In genomic region chr11:73331138-73331916, GRCh38 we compare ENCODE assay signal across 13 cellular contexts. TPM values are rescaled to one million over a fixed set of nuclear protein-coding genes. Genes with fewer than 3 reads are reported as not detected.
DNase-seq lines count a peak whose midpoint lies in the region; ATAC-seq, FAIRE-seq and TF ChIP-seq lines count a peak whose summit lies in the region.
"Had no signal": no experiment of that assay in that cellular context is flagged by ENCODE, and none has a peak within 500 bp of the region (broad histone marks: within the 10 kb centered on the region; RNA-seq: fewer than 3 reads in every experiment).

No MANE protein-coding gene starts in this region.

- no peaks in the 10 kb centered on the region for H3K9me3 Mint-ChIP-seq in mesothelial cell of epicardium

- ATAC-seq in upper lobe of left lung (ENCODE audit: low FRiP score in 2 of 2), result no peak
- ATAC-seq in GM18858 (IDR thresholded peaks at IDR 0.05; ENCODE audit: unreplicated experiment), result no peak
- ATAC-seq in GM18873 (IDR thresholded peaks at IDR 0.05; ENCODE audit: low FRiP score, unreplicated experiment), result no peak
- ATAC-seq: left colon had no signal

- H3K27me3 ChIP-seq in upper lobe of left lung, result no peaks in the 10 kb centered on the region

- peaks cover 1% of the 10 kb centered on the region for H3K36me3 Mint-ChIP-seq in mesothelial cell of epicardium

- peaks cover 77% of the 10 kb centered on the region for H3K4me1 Mint-ChIP-seq in mesothelial cell of epicardium

- no peak for TF ChIP-seq POLR2A in upper lobe of left lung (IDR thresholded peaks at IDR 0.05)

- WGBS in upper lobe of left lung, 2 donors, result 38 to 61% methylated on average over 3 to 4 of the region's 4 CpGs

- no peak overlapping the region for H3K4me3 ChIP-seq in upper lobe of left lung

- H3K4me3 Mint-ChIP-seq in mesothelial cell of epicardium, result no peak overlapping the region

- H3K27me3 Mint-ChIP-seq in mesothelial cell of epicardium (ENCODE audit: low read depth), result no peaks in the 10 kb centered on the region

- TF ChIP-seq EP300 in upper lobe of left lung (IDR thresholded peaks at IDR 0.05), result no peak

- TF ChIP-seq CTCF in mesothelial cell of epicardium (IDR thresholded peaks at IDR 0.05; ENCODE audit: unreplicated experiment) (no peak), upper lobe of left lung (IDR thresholded peaks at IDR 0.05) (no peak)

- FAIRE-seq in GM19239 (lab: Jason Lieb, UNC), result no peak
- FAIRE-seq: G401.6 had no signal

- peak overlapping the region; percentile 49 to 76 (median 66) for H3K27ac ChIP-seq in upper lobe of left lung
- H3K27ac ChIP-seq: 22Rv1 had no signal

- peak overlapping the region; percentile 91 for H3K27ac Mint-ChIP-seq in mesothelial cell of epicardium

- peak; percentile 57 for DNase-seq in NCI-H2227 (lab: John Stamatoyannopoulos, UW; ENCODE audit: unreplicated experiment)
- no peak for DNase-seq in NCI-H2227 treated with DMSO at 0.1 percent for 48 hours (lab: John Stamatoyannopoulos, UW)
- DNase-seq in epidermal melanocyte (ENCODE audit: insufficient read length, low spot score), result peak; percentile 43
- DNase-seq in mesothelial cell of epicardium (ENCODE audit: low spot score in 2 of 2, unreplicated experiment in 2 of 2), result no peak
- no peak for DNase-seq in upper lobe of left lung
- DNase-seq in GM19239 (ENCODE audit: insufficient read length, low spot score), result no peak
- DNase-seq: activated CD8-positive, alpha-beta memory T cell treated with anti-CD3 and anti-CD28 coated beads, Interleukin-2, amount 50 U/mL, for 4 hours; left colon had no signal

- H3K36me3 ChIP-seq in upper lobe of left lung, result peaks cover 0 to under 1% (median 0%) of the 10 kb centered on the region in 4 donors

- H3K9me3 ChIP-seq in upper lobe of left lung, result no peaks in the 10 kb centered on the region

- H3K4me1 ChIP-seq in upper lobe of left lung, result peaks cover 57 to 74% (median 70%) of the 10 kb centered on the region in 4 donors

RNA-seq across cellular contexts. Expression of gene ARHGEF17, which starts 23.3 kb away (rescaled TPM):
- total RNA-seq in mesothelial cell of epicardium (136 to 150 TPM (median 140 TPM) in 3 replicates), upper lobe of left lung (100 to 1,000 TPM in 2 of 6 donors, 10 to 100 TPM in 4; 48.1 to 140 (median 65.1) TPM)

RNA-seq across cellular contexts. Expression of gene RELT, which starts 44.9 kb away (rescaled TPM):
- total RNA-seq in mesothelial cell of epicardium (5.1 to 5.4 TPM (median 5.3 TPM) in 3 replicates), upper lobe of left lung (10 to 100 TPM in 5 of 6 donors, 1 to 10 TPM in 1; 4.9 to 27.0 (median 19.2) TPM)

RNA-seq across cellular contexts. Expression of gene P2RY6, which starts 59.2 kb away (rescaled TPM):
- 0.36 to 0.51 TPM (median 0.45 TPM) in 3 replicates for total RNA-seq in mesothelial cell of epicardium
- total RNA-seq in upper lobe of left lung, result 1 to 10 TPM in 3 of 6 donors, under 1 TPM in 2, not detected in 1; 0.30 to 5.3 (median 1.4) TPM
- total RNA-seq: NCI-H460 had no signal

Comparison
In these comparisons a context has a peak if more than half of its experiments do, and no peak if none do; other contexts are left out.
1. DNase-seq: peak in NCI-H2227 (single experiment) and epidermal melanocyte (single experiment); none in NCI-H2227 treated with DMSO at 0.1 percent for 48 hours (single experiment), mesothelial cell of epicardium (0 of 2), upper lobe of left lung (0 of 2) and GM19239 (single experiment).